13 cellular contexts compared by ENCODE assay signal in the genomic region with DNA sequence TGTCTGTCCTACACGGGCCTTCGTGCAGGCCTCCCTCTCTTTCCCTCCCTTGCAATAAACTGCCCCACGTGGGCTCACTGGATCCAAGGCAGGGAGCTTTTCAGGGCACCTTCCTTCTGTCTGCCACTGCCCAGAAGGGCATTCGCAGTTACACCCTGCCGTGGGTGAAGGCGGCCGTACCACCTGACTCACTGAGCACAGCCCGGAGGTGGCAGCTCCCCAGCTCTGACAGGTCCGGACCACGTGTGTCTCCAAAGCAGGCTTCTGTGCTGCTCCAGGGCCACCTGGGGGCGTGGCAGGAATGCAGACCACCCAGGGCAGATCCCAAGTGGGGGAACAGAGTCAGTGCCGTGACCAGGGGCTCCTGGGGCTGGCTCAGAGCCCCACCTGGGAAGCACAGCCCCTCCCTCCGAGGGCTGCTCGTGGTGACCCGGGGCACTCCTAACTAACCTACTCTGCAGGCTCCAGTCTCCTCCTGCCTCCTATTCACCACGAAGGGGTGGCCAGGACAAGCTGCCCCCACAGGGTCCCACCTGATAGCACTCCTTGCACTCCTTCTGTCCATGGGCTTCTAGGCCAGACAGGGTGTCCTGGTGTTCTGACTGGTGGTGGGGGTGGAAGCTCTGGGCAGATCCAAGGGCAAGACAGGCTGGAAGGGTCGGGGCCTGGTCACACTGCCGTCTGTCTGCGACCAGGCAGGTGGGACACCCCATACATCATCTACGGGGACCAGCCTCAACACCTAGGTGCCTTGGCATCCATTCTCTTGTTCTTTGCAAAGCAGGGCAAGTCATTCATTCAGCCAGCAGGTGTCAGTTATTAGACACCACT. TPM values are rescaled to one million over a fixed set of nuclear protein-coding genes. Genes with fewer than 3 reads are reported as not detected.
DNase-seq lines count a peak whose midpoint lies in the region; ATAC-seq and TF ChIP-seq lines count a peak whose summit lies in the region.
"Had no signal": no experiment of that assay in that cellular context is flagged by ENCODE, and none has a peak within 500 bp of the region (broad histone marks: within the 10 kb centered on the region; RNA-seq: fewer than 3 reads in every experiment).

No MANE protein-coding gene starts in this region.

- TF ChIP-seq POLR2A in prostate gland (IDR thresholded peaks at IDR 0.05), result no peak

- peaks cover 10% of the 10 kb centered on the region for H3K4me1 Mint-ChIP-seq in activated CD4-positive, alpha-beta memory T cell treated with anti-CD3 and anti-CD28 coated beads for 36 hours (ENCODE audit: low read depth)
- peaks cover 0 to 10% of the 10 kb centered on the region in 2 donors for H3K4me1 Mint-ChIP-seq in effector memory CD8-positive, alpha-beta T cell (ENCODE audit: low read depth in 2 of 2)

- no peak overlapping the region for H3K4me3 Mint-ChIP-seq in activated CD4-positive, alpha-beta memory T cell treated with anti-CD3 and anti-CD28 coated beads for 36 hours
- H3K4me3 Mint-ChIP-seq in effector memory CD8-positive, alpha-beta T cell, result no peak overlapping the region

- no peak for ATAC-seq in effector memory CD8-positive, alpha-beta T cell (replicated peaks)
- ATAC-seq in GM18511 (IDR thresholded peaks at IDR 0.05; ENCODE audit: unreplicated experiment), result no peak
- ATAC-seq in HG02623 (IDR thresholded peaks at IDR 0.05; ENCODE audit: unreplicated experiment), result no peak
- ATAC-seq: stimulated activated naive CD8-positive, alpha-beta T cell treated with anti-CD3 and anti-CD28 coated beads, Interleukin-15, Interleukin-2, amounts not matched to agents 100 U/mL and 50 U/mL, for 24 hours had no signal

- H3K27me3 Mint-ChIP-seq in activated CD4-positive, alpha-beta memory T cell treated with anti-CD3 and anti-CD28 coated beads for 36 hours, result peaks cover 2% of the 10 kb centered on the region
- H3K27me3 Mint-ChIP-seq in effector memory CD8-positive, alpha-beta T cell, result peaks cover 15 to 43% of the 10 kb centered on the region in 2 donors

- peaks cover 28% of the 10 kb centered on the region for H3K9me3 ChIP-seq in left ventricle myocardium inferior (replicated peaks)
- H3K9me3 ChIP-seq in prostate gland, result no peaks in the 10 kb centered on the region

- 72% methylated on average over 20 of the region's 20 CpGs for WGBS in prostate gland

- intact Hi-C loops in activated CD4-positive, alpha-beta memory T cell treated with anti-CD3 and anti-CD28 coated beads for 36 hours (cut with micrococcal nuclease), result no loop called here
- intact Hi-C loops in left ventricle myocardium inferior (cut with micrococcal nuclease) (no loop called here), prostate gland (cut with DNase I) (no loop called here)

- peaks cover 25% of the 10 kb centered on the region for H3K36me3 ChIP-seq in left ventricle myocardium inferior
- no peaks in the 10 kb centered on the region for H3K36me3 ChIP-seq in prostate gland

- H3K27ac ChIP-seq in left ventricle myocardium inferior (replicated peaks) (peak overlapping the region; percentile 44), prostate gland (no peak overlapping the region)
- H3K27ac ChIP-seq: KMS-11 had no signal

- H3K4me1 ChIP-seq in left ventricle myocardium inferior, result peaks cover 38% of the 10 kb centered on the region
- peaks cover 21% of the 10 kb centered on the region for H3K4me1 ChIP-seq in prostate gland (replicated peaks)

- TF ChIP-seq CTCF in left ventricle myocardium inferior (IDR thresholded peaks at IDR 0.05; ENCODE audit: borderline replicate concordance) (no peak), prostate gland (IDR thresholded peaks at IDR 0.05) (no peak)

- CTCF ChIA-PET in activated CD4-positive, alpha-beta memory T cell treated with anti-CD3 and anti-CD28 coated beads for 36 hours (lab: Charles Lee), result no interaction called here

- DNase-seq in ELF-1 (ENCODE audit: low read depth, low spot score), result peak; percentile 24
- DNase-seq in activated CD4-positive, alpha-beta memory T cell treated with anti-CD3 and anti-CD28 coated beads for 36 hours, result peak; percentile 6
- peak; percentile 59 for DNase-seq in left ventricle myocardium inferior
- peak; percentile 22 for DNase-seq in prostate gland (ENCODE audit: low spot score)
- no peak for DNase-seq in effector memory CD8-positive, alpha-beta T cell
- DNase-seq: anterior cingulate cortex; dermis blood vessel endothelial cell; GOT3; retina; stimulated activated naive CD8-positive, alpha-beta T cell treated with anti-CD3 and anti-CD28 coated beads, Interleukin-15, Interleukin-2, amounts not matched to agents 100 U/mL and 50 U/mL, for 24 hours had no signal

- H3K4me3 ChIP-seq in left ventricle myocardium inferior (no peak overlapping the region), prostate gland (no peak overlapping the region)

- H3K36me3 Mint-ChIP-seq in activated CD4-positive, alpha-beta memory T cell treated with anti-CD3 and anti-CD28 coated beads for 36 hours, result peaks cover 6% of the 10 kb centered on the region
- no peaks in the 10 kb centered on the region for H3K36me3 Mint-ChIP-seq in effector memory CD8-positive, alpha-beta T cell (ENCODE audit: insufficient read depth)

- H3K27ac Mint-ChIP-seq in activated CD4-positive, alpha-beta memory T cell treated with anti-CD3 and anti-CD28 coated beads for 36 hours, result no peak overlapping the region
- no peak overlapping the region for H3K27ac Mint-ChIP-seq in effector memory CD8-positive, alpha-beta T cell

- POLR2A ChIA-PET in activated CD4-positive, alpha-beta memory T cell treated with anti-CD3 and anti-CD28 coated beads for 36 hours (lab: Charles Lee), result no interaction called here

- peaks cover 32% of the 10 kb centered on the region for H3K9me3 Mint-ChIP-seq in activated CD4-positive, alpha-beta memory T cell treated with anti-CD3 and anti-CD28 coated beads for 36 hours
- H3K9me3 Mint-ChIP-seq in effector memory CD8-positive, alpha-beta T cell, result peaks cover 2 to 8% of the 10 kb centered on the region in 2 donors

- H3K27me3 ChIP-seq in left ventricle myocardium inferior (ENCODE audit: low read depth) (no peaks in the 10 kb centered on the region), prostate gland (replicated peaks; ENCODE audit: insufficient read depth) (no peaks in the 10 kb centered on the region)

RNA-seq across cellular contexts. Expression of a gene that starts 9.7 kb away (rescaled TPM):
- total RNA-seq in activated CD4-positive, alpha-beta memory T cell treated with anti-CD3 and anti-CD28 coated beads for 36 hours, result 1 to 10 TPM; 2.6 to 3.8 TPM
- total RNA-seq in left ventricle myocardium inferior (6.1 TPM), prostate gland (100 to 1,000 TPM in 1 of 2 donors, 10 to 100 TPM in 1; 32.0 to 115 TPM)

Comparison
In these comparisons a context has a peak if more than half of its experiments do, and no peak if none do; other contexts are left out.
1. DNase-seq: peak in ELF-1 (single experiment), activated CD4-positive, alpha-beta memory T cell treated with anti-CD3 and anti-CD28 coated beads for 36 hours (single experiment), left ventricle myocardium inferior (single experiment) and prostate gland (single experiment); none in effector memory CD8-positive, alpha-beta T cell (0 of 3).